9 cellular contexts compared by ENCODE assay signal in genomic region chr19:46493236-46494114, GRCh38. TPM values are rescaled to one million over a fixed set of nuclear protein-coding genes. Genes with fewer than 3 reads are reported as not detected.
DNase-seq lines count a peak whose midpoint lies in the region; ATAC-seq and TF ChIP-seq lines count a peak whose summit lies in the region.
"Had no signal": no experiment of that assay in that cellular context is flagged by ENCODE, and none has a peak within 500 bp of the region (broad histone marks: within the 10 kb centered on the region; RNA-seq: fewer than 3 reads in every experiment).

No MANE protein-coding gene starts in this region.

- H3K27me3 Mint-ChIP-seq in WTC11 (ENCODE audit: low read depth): peaks cover 71% of the 10 kb centered on the region
- peaks cover 22% of the 10 kb centered on the region for H3K27me3 Mint-ChIP-seq in endothelial cell (ENCODE audit: unreplicated experiment)
- H3K27me3 Mint-ChIP-seq in nephron (ENCODE audit: low read depth): peaks cover 35% of the 10 kb centered on the region

- POLR2A ChIA-PET in WTC11 (lab: Charles Lee): no interaction called here

- H3K4me3 Mint-ChIP-seq in WTC11 (peak overlapping the region; percentile 72), endothelial cell (ENCODE audit: unreplicated experiment) (no peak overlapping the region), nephron (peak overlapping the region; percentile 34 to 64 (median 51))
- H3K4me3 Mint-ChIP-seq: neural crest cell had no signal

- ATAC-seq in WTC11 (peak; percentile 7), GM21526 (IDR thresholded peaks at IDR 0.05; ENCODE audit: low FRiP score, unreplicated experiment) (no peak)

- H3K4me2 ChIP-seq in BLaER1: peak overlapping the region; percentile 98

- DNase-seq in WTC11 (ENCODE audit: low spot score): peak; percentile 64
- peak; percentile 36 for DNase-seq in endothelial cell (ENCODE audit: low spot score)
- no peak for DNase-seq in T1000 (lab: John Stamatoyannopoulos, UW)
- no peak for DNase-seq in NCI-H2107 treated with DMSO at 0.1 percent for 48 hours (lab: John Stamatoyannopoulos, UW; ENCODE audit: unreplicated experiment)
- DNase-seq in dermis blood vessel endothelial cell: no peak

- no peaks in the 10 kb centered on the region for H3K9me3 ChIP-seq in BLaER1

- peak overlapping the region; percentile 65 for H3K4me3 ChIP-seq in BLaER1

- H3K9ac ChIP-seq in BLaER1: peak overlapping the region; percentile 81

- peaks cover 76% of the 10 kb centered on the region for H3K4me1 ChIP-seq in BLaER1

- H3K36me3 Mint-ChIP-seq in WTC11 (0 out of 2 replicates have a peak, but pooled peaks cover 2% of the 10 kb centered on the region), endothelial cell (ENCODE audit: low read depth, unreplicated experiment) (peaks cover under 1% of the 10 kb centered on the region), nephron (ENCODE audit: low read depth) (no peaks in the 10 kb centered on the region)

- H3K27ac Mint-ChIP-seq in WTC11 (no peak overlapping the region), endothelial cell (ENCODE audit: unreplicated experiment) (no peak overlapping the region), nephron (no peak overlapping the region)

- CTCF ChIA-PET in WTC11 (lab: Charles Lee): interaction anchor here (0.5 to 1.4 kb wide), 5 partner anchors 20 to 213 kb away, joined by 3 to 6 read pairs (median 4); no protein-coding TSS in a partner anchor

- H3K9me3 Mint-ChIP-seq in WTC11: no peaks in the 10 kb centered on the region
- no peaks in the 10 kb centered on the region for H3K9me3 Mint-ChIP-seq in endothelial cell (ENCODE audit: unreplicated experiment)
- H3K9me3 Mint-ChIP-seq in nephron: no peaks in the 10 kb centered on the region
- H3K9me3 Mint-ChIP-seq: neural crest cell had no signal

- peaks cover 79% of the 10 kb centered on the region for H3K27me3 ChIP-seq in BLaER1

- H3K27ac ChIP-seq in BLaER1: peak overlapping the region; percentile 91

- no peaks in the 10 kb centered on the region for H4K20me1 ChIP-seq in BLaER1

- H3K4me1 Mint-ChIP-seq in WTC11 (peaks cover 40% of the 10 kb centered on the region), endothelial cell (ENCODE audit: unreplicated experiment) (peaks cover 5% of the 10 kb centered on the region), nephron (peaks cover 22% of the 10 kb centered on the region)

- TF ChIP-seq CTCF in WTC11 (IDR thresholded peaks at IDR 0.05) (no peak), endothelial cell (IDR thresholded peaks at IDR 0.05; ENCODE audit: unreplicated experiment) (no peak), nephron (IDR thresholded peaks at IDR 0.05; ENCODE audit: unreplicated experiment in 3 of 3) (no peak)

- H3K36me3 ChIP-seq in BLaER1: no peaks in the 10 kb centered on the region

TF ChIP-seq in WTC11, 78 proteins besides CTCF, POLR2A, EP300 and RAD21:
- TF ChIP-seq PRDM15 (CRISPR knock-in tag; IDR thresholded peaks at IDR 0.05) (peak; percentile 37; the same call in 1 of the 2 replicates), MYBL2 (CRISPR knock-in tag; IDR thresholded peaks at IDR 0.05) (peak; percentile 26; the same call in 1 of the 2 replicates), MAX (CRISPR knock-in tag; IDR thresholded peaks at IDR 0.05) (no peak), ZNF263 (CRISPR knock-in tag; IDR thresholded peaks at IDR 0.05; ENCODE audit: low read depth) (peak; percentile 54; the same call in 1 of the 2 replicates)

RNA-seq across cellular contexts. Expression of gene PNMA8B, which starts 2.2 kb away (rescaled TPM):
- 2.8 to 4.0 TPM (median 3.6 TPM) in 3 replicates for total RNA-seq in WTC11 (2021)
- 1.3 TPM for total RNA-seq in endothelial cell (ENCODE audit: unreplicated experiment)
- total RNA-seq in dermis blood vessel endothelial cell: under 0.01 and 0.17 TPM in 2 replicates

RNA-seq across cellular contexts. Expression of gene PNMA8A, which starts 22.1 kb away (rescaled TPM):
- 24.8 to 30.5 TPM (median 25.4 TPM) in 3 replicates for total RNA-seq in WTC11 (2021)
- 12.4 TPM for total RNA-seq in endothelial cell (ENCODE audit: unreplicated experiment)
- under 0.01 and 0.98 TPM in 2 replicates for total RNA-seq in dermis blood vessel endothelial cell

Comparison
In these comparisons a context has a peak if more than half of its experiments do, and no peak if none do; other contexts are left out.
1. DNase-seq: peak in WTC11 (single experiment) and endothelial cell (single experiment); none in T1000 (single experiment), NCI-H2107 treated with DMSO at 0.1 percent for 48 hours (single experiment) and dermis blood vessel endothelial cell (single experiment).